19 cellular contexts compared by ENCODE assay signal in the genomic region with DNA sequence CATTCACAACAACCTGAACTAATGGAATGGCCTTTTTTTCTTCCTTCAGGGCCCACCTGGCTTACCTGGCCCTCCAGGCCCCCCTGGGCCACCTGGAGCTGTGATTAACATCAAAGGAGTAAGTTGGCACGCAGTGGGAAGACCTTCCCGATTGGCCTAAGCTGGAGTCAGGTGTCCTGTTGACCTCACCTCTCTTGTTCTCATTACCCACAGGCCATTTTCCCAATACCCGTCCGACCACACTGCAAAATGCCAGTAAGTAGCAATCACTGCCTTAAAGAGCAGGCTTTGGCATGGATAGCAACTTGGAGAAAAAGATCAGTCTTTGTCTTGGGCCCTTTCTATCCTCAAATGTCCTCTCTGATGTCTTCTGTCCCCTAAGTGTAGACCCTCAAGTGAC.
"Had no signal": no experiment of that assay in that cellular context is flagged by ENCODE, and none has a peak within 500 bp of the region (broad histone marks: within the 10 kb centered on the region; RNA-seq: fewer than 3 reads in every experiment).

No MANE protein-coding gene starts in this region.

- H3K4me3 Mint-ChIP-seq: activated CD4-positive, alpha-beta memory T cell treated with anti-CD3 and anti-CD28 coated beads, Interleukin-2, amount 10 ng/mL, durations not matched to agents 7 days and 5 days; activated T-cell treated with anti-CD3 and anti-CD28 coated beads, Interleukin-2, amount 50 U/mL, for 4 hours; naive thymus-derived CD4-positive, alpha-beta T cell; neural progenitor cell; stimulated activated memory B cell treated with anti-CD40 and anti-IgM and Interleukin-4, amounts not matched to agents 10 μg/mL and 1 μg/mL and 100 μg/mL, for 72 hours had no signal

- H3K27ac Mint-ChIP-seq: activated CD4-positive, alpha-beta memory T cell treated with anti-CD3 and anti-CD28 coated beads, Interleukin-2, amount 10 ng/mL, durations not matched to agents 7 days and 5 days; stimulated activated memory B cell treated with anti-CD40 and anti-IgM and Interleukin-4, amounts not matched to agents 10 μg/mL and 1 μg/mL and 100 μg/mL, for 72 hours had no signal

- H3K27me3 Mint-ChIP-seq: activated CD4-positive, alpha-beta memory T cell treated with anti-CD3 and anti-CD28 coated beads, Interleukin-2, amount 10 ng/mL, durations not matched to agents 7 days and 5 days; naive thymus-derived CD4-positive, alpha-beta T cell; stimulated activated memory B cell treated with anti-CD40 and anti-IgM and Interleukin-4, amounts not matched to agents 10 μg/mL and 1 μg/mL and 100 μg/mL, for 72 hours had no signal

- H3K36me3 ChIP-seq: cardiac muscle cell, colonic mucosa, neural progenitor cell, prostate gland, upper lobe of right lung had no signal

- H3K27me3 ChIP-seq: cardiac muscle cell, colonic mucosa, foreskin keratinocyte, neural progenitor cell, right atrium auricular region, upper lobe of right lung had no signal

- H3K4me2 ChIP-seq: neural progenitor cell had no signal

- H3K4me3 ChIP-seq: cardiac muscle cell, colonic mucosa, left ventricle myocardium inferior, neural progenitor cell, prostate gland, right atrium auricular region, upper lobe of right lung had no signal

- H3K4me1 ChIP-seq: colonic mucosa, foreskin keratinocyte, left ventricle myocardium inferior, neural progenitor cell, prostate gland, upper lobe of right lung had no signal

- DNase-seq: activated CD4-positive, alpha-beta memory T cell treated with anti-CD3 and anti-CD28 coated beads, Interleukin-2, amount 10 ng/mL, durations not matched to agents 7 days and 5 days; activated CD8-positive, alpha-beta memory T cell treated with anti-CD3 and anti-CD28 coated beads, Interleukin-2, amount 50 U/mL, for 4 hours; activated effector memory CD4-positive, alpha-beta T cell treated with Interleukin-2 at 50 U/mL for 16 hours; activated naive CD4-positive, alpha-beta T cell treated with anti-CD3 and anti-CD28 coated beads, Interleukin-2, amount 50 U/mL, for 16 hours; activated T-cell treated with anti-CD3 and anti-CD28 coated beads, Interleukin-2, amount 50 U/mL, for 4 hours; colonic mucosa; hippocampal formation; left ventricle myocardium inferior; naive thymus-derived CD4-positive, alpha-beta T cell; small intestine; stimulated activated CD4-positive, alpha-beta T cell treated with anti-CD3 and anti-CD28 coated beads, Interleukin-4, amount 100 ng/mL, for 24 hours; SW 1271; upper lobe of right lung had no signal

- H3K9ac ChIP-seq: neural progenitor cell had no signal

- ATAC-seq: activated T-cell treated with anti-CD3 and anti-CD28 coated beads, Interleukin-2, amount 50 U/mL, for 4 hours; stimulated activated memory B cell treated with anti-CD40 and anti-IgM and Interleukin-4, amounts not matched to agents 10 μg/mL and 1 μg/mL and 100 μg/mL, for 72 hours; upper lobe of right lung had no signal

- H2AFZ ChIP-seq: neural progenitor cell had no signal

- H3K9me3 ChIP-seq: colonic mucosa, left ventricle myocardium inferior, prostate gland, upper lobe of right lung had no signal

- H3K27ac ChIP-seq: cardiac muscle cell, colonic mucosa, foreskin keratinocyte, left ventricle myocardium inferior, neural progenitor cell, prostate gland, right atrium auricular region, upper lobe of right lung had no signal

- H3K36me3 Mint-ChIP-seq: neural progenitor cell; stimulated activated memory B cell treated with anti-CD40 and anti-IgM and Interleukin-4, amounts not matched to agents 10 μg/mL and 1 μg/mL and 100 μg/mL, for 72 hours had no signal
